Comparison of ENCODE assay signal across 25 cellular contexts in the genomic region with DNA sequence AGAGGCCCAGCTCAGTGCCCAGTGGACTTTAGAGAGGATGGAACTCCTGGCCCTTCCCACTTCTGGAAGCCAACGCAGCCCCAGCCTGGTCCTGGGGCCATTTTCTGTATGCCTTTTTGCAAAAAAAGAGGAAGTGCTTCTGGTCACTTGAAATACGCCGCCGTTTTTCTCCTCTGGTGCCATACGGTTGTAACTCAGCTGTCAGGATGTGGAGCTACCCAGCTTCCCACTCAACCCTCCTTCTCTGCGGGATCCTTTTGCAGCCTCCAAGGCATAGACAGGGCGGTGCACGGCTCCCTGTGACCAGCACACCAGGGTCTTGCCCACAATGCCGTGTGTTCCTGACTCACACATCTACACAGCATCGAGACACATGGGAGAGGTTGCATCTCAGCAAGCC.
"Had no signal": no experiment of that assay in that cellular context is flagged by ENCODE, and none has a peak within 500 bp of the region (broad histone marks: within the 10 kb centered on the region; RNA-seq: fewer than 3 reads in every experiment).

No MANE protein-coding gene starts in this region.

- ATAC-seq: effector memory CD8-positive, alpha-beta T cell; heart right ventricle; left cardiac atrium; left lung; natural killer cell treated with Interleukin-12 subunit alpha and Interleukin-12 subunit beta and Interleukin-15 and Interleukin-18, amount 100 ng/mL, for 72 hours; pancreas; right lobe of liver; stimulated activated naive B cell treated with anti-CD40 and anti-IgM and Interleukin-4, amounts not matched to agents 10 μg/mL and 1 μg/mL and 100 μg/mL, for 72 hours had no signal

- H3K36me3 ChIP-seq: colonic mucosa, esophagus squamous epithelium, heart right ventricle, left lung, neutrophil, pancreas, right lobe of liver, stomach, thyroid gland had no signal

- H3K27me3 ChIP-seq: colonic mucosa, neutrophil, pancreas, right lobe of liver, thyroid gland had no signal

- H3K4me3 Mint-ChIP-seq: effector memory CD8-positive, alpha-beta T cell; natural killer cell treated with Interleukin-12 subunit alpha and Interleukin-12 subunit beta and Interleukin-15 and Interleukin-18, amount 100 ng/mL, for 72 hours; neural crest cell; stimulated activated naive B cell treated with anti-CD40 and anti-IgM and Interleukin-4, amounts not matched to agents 10 μg/mL and 1 μg/mL and 100 μg/mL, for 72 hours; type B pancreatic cell had no signal

- FAIRE-seq: endometrium, islet of Langerhans, small intestine had no signal

- H3K4me3 ChIP-seq: colonic mucosa, esophagus squamous epithelium, heart right ventricle, left lung, pancreas, right lobe of liver, stomach, thyroid gland had no signal

- H3K4me1 Mint-ChIP-seq: neural crest cell; stimulated activated naive B cell treated with anti-CD40 and anti-IgM and Interleukin-4, amounts not matched to agents 10 μg/mL and 1 μg/mL and 100 μg/mL, for 72 hours had no signal

- H3K9me3 Mint-ChIP-seq: effector memory CD8-positive, alpha-beta T cell; natural killer cell treated with Interleukin-12 subunit alpha and Interleukin-12 subunit beta and Interleukin-15 and Interleukin-18, amount 100 ng/mL, for 72 hours; neural crest cell; stimulated activated naive B cell treated with anti-CD40 and anti-IgM and Interleukin-4, amounts not matched to agents 10 μg/mL and 1 μg/mL and 100 μg/mL, for 72 hours; type B pancreatic cell had no signal

- H3K4me1 ChIP-seq: colonic mucosa, esophagus squamous epithelium, heart right ventricle, left lung, pancreas, right lobe of liver, stomach, thyroid gland had no signal

- H3K36me3 Mint-ChIP-seq: natural killer cell treated with Interleukin-12 subunit alpha and Interleukin-12 subunit beta and Interleukin-15 and Interleukin-18, amount 100 ng/mL, for 72 hours; stimulated activated naive B cell treated with anti-CD40 and anti-IgM and Interleukin-4, amounts not matched to agents 10 μg/mL and 1 μg/mL and 100 μg/mL, for 72 hours; type B pancreatic cell had no signal

- DNase-seq: colonic mucosa; effector memory CD8-positive, alpha-beta T cell; erythroblast; esophagus squamous epithelium; foreskin melanocyte; glutamatergic neuron; heart right ventricle; hippocampal formation; left cardiac atrium; left lung; mesendoderm; pancreas; right lobe of liver; small intestine; stimulated activated CD4-positive, alpha-beta T cell treated with anti-CD3 and anti-CD28 coated beads, Interleukin-15, amount 100 ng/mL, for 24 hours; stimulated activated CD4-positive, alpha-beta T cell treated with anti-CD3 and anti-CD28 coated beads, Interleukin-2, amount 100 ng/mL, for 48 hours; stimulated activated naive B cell treated with anti-CD40 and anti-IgM and Interleukin-4, amounts not matched to agents 10 μg/mL and 1 μg/mL and 100 μg/mL, for 72 hours; stomach; thyroid gland had no signal

- H3K27ac ChIP-seq: colonic mucosa, esophagus squamous epithelium, heart right ventricle, left lung, neutrophil, pancreas, right lobe of liver, stomach, thyroid gland had no signal

- H3K27me3 Mint-ChIP-seq: effector memory CD8-positive, alpha-beta T cell had no signal

- H3K27ac Mint-ChIP-seq: effector memory CD8-positive, alpha-beta T cell; natural killer cell treated with Interleukin-12 subunit alpha and Interleukin-12 subunit beta and Interleukin-15 and Interleukin-18, amount 100 ng/mL, for 72 hours; stimulated activated naive B cell treated with anti-CD40 and anti-IgM and Interleukin-4, amounts not matched to agents 10 μg/mL and 1 μg/mL and 100 μg/mL, for 72 hours; type B pancreatic cell had no signal

- H3K9me3 ChIP-seq: colonic mucosa, esophagus squamous epithelium, heart right ventricle, left lung, neutrophil, pancreas, right lobe of liver, stomach, thyroid gland had no signal
